In the genomic region with DNA sequence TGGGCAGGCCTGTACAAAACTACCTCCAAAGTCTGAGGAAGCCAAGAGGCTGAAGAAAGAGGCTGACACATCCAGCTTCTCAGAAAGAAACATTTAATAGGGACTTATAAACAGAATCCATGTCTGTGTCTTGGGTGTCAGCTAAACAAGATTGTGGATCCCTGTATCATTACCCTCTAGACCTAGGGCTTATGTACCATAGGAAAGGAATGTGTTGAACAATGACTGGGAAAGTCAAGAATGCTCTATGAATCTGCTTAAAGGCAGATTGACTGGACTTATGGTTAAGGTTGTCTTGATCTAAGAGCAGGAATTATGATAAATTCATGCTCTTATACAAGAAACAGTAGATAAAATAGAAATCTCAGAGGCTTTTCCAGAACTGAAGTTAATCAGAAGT, we compare ENCODE assay signal across 30 cellular contexts.
"Had no signal": no experiment of that assay in that cellular context is flagged by ENCODE, and none has a peak within 500 bp of the region (broad histone marks: within the 10 kb centered on the region; RNA-seq: fewer than 3 reads in every experiment).

No MANE protein-coding gene starts in this region.

- H3K27ac ChIP-seq: body of pancreas, esophagus muscularis mucosa, pancreas, prostate gland, thyroid gland, upper lobe of right lung had no signal

- DNase-seq: activated CD4-positive, alpha-beta memory T cell treated with anti-CD3 and anti-CD28 coated beads, Interleukin-2, amount 10 ng/mL, durations not matched to agents 7 days and 5 days; activated CD4-positive, alpha-beta T cell treated with anti-CD3 and anti-CD28 coated beads for 1 hour; activated CD4-positive, alpha-beta T cell treated with anti-CD3 and anti-CD28 coated beads, Interleukin-2, amount 10 ng/mL, durations not matched to agents 7 days and 5 days; activated CD8-positive, alpha-beta memory T cell treated with anti-CD3 and anti-CD28 coated beads, Interleukin-2, amount 50 U/mL, for 48 hours; activated gamma-delta T cell treated with Interleukin-2 at 50 U/mL for 16 hours; activated naive CD4-positive, alpha-beta T cell treated with anti-CD3 and anti-CD28 coated beads, Interleukin-2, amount 50 U/mL, for 16 hours; activated naive CD8-positive, alpha-beta T cell treated with anti-CD3 and anti-CD28 coated beads, Interleukin-2, amount 50 U/mL, for 24 hours; activated T-cell treated with anti-CD3 and anti-CD28 coated beads, Interleukin-2, amount 50 U/mL, for 24 hours; anterior cingulate cortex; body of pancreas; glutamatergic neuron; left colon; naive B cell; pancreas; retina; small intestine; stimulated activated CD4-positive, alpha-beta T cell treated with anti-CD3 and anti-CD28 coated beads, Interleukin-1b, Interleukin-23, amount 100 ng/mL, for 48 hours; stimulated activated CD4-positive, alpha-beta T cell treated with anti-CD3 and anti-CD28 coated beads, Interleukin-4, amount 100 ng/mL, for 4 hours; stimulated activated CD8-positive, alpha-beta memory T cell treated with anti-CD3 and anti-CD28 coated beads, Interleukin-4, amount 100 ng/mL, for 48 hours; stimulated activated naive CD8-positive, alpha-beta T cell treated with anti-CD3 and anti-CD28 coated beads, Interleukin-15, amount 100 ng/mL, for 72 hours; T-helper 2 cell; thyroid gland; upper lobe of right lung had no signal

- H3K4me3 ChIP-seq: body of pancreas, esophagus muscularis mucosa, pancreas, prostate gland, thyroid gland, upper lobe of right lung had no signal

- H3K27ac Mint-ChIP-seq: activated CD4-positive, alpha-beta memory T cell treated with anti-CD3 and anti-CD28 coated beads, Interleukin-2, amount 10 ng/mL, durations not matched to agents 7 days and 5 days; activated CD4-positive, alpha-beta T cell treated with anti-CD3 and anti-CD28 coated beads, Interleukin-2, amount 10 ng/mL, durations not matched to agents 7 days and 5 days; activated naive CD8-positive, alpha-beta T cell treated with anti-CD3 and anti-CD28 coated beads, Interleukin-2, amount 50 U/mL, for 24 hours; activated T-cell treated with anti-CD3 and anti-CD28 coated beads, Interleukin-2, amount 50 U/mL, for 24 hours; mesothelial cell of epicardium; naive B cell; stimulated activated memory B cell treated with anti-CD40 and anti-IgM and Interleukin-4, amounts not matched to agents 10 μg/mL and 1 μg/mL and 100 μg/mL, for 72 hours; stimulated activated naive CD8-positive, alpha-beta T cell treated with anti-CD3 and anti-CD28 coated beads, Interleukin-15, amount 100 ng/mL, for 72 hours; WTC11 had no signal

- H3K4me1 ChIP-seq: body of pancreas, esophagus muscularis mucosa, pancreas, prostate gland, thyroid gland, upper lobe of right lung had no signal

- H3K27me3 Mint-ChIP-seq: naive B cell; stimulated activated memory B cell treated with anti-CD40 and anti-IgM and Interleukin-4, amounts not matched to agents 10 μg/mL and 1 μg/mL and 100 μg/mL, for 72 hours; stimulated activated naive CD8-positive, alpha-beta T cell treated with anti-CD3 and anti-CD28 coated beads, Interleukin-15, amount 100 ng/mL, for 72 hours had no signal

- FAIRE-seq: frontal cortex, keratinocyte, pancreas had no signal

- H3K4me1 Mint-ChIP-seq: activated CD4-positive, alpha-beta memory T cell treated with anti-CD3 and anti-CD28 coated beads, Interleukin-2, amount 10 ng/mL, durations not matched to agents 7 days and 5 days; activated CD4-positive, alpha-beta T cell treated with anti-CD3 and anti-CD28 coated beads, Interleukin-2, amount 10 ng/mL, durations not matched to agents 7 days and 5 days; activated naive CD8-positive, alpha-beta T cell treated with anti-CD3 and anti-CD28 coated beads, Interleukin-2, amount 50 U/mL, for 24 hours; mesothelial cell of epicardium; naive B cell; stimulated activated memory B cell treated with anti-CD40 and anti-IgM and Interleukin-4, amounts not matched to agents 10 μg/mL and 1 μg/mL and 100 μg/mL, for 72 hours; stimulated activated naive CD8-positive, alpha-beta T cell treated with anti-CD3 and anti-CD28 coated beads, Interleukin-15, amount 100 ng/mL, for 72 hours; WTC11 had no signal

- H3K4me3 Mint-ChIP-seq: activated CD4-positive, alpha-beta memory T cell treated with anti-CD3 and anti-CD28 coated beads, Interleukin-2, amount 10 ng/mL, durations not matched to agents 7 days and 5 days; activated CD4-positive, alpha-beta T cell treated with anti-CD3 and anti-CD28 coated beads, Interleukin-2, amount 10 ng/mL, durations not matched to agents 7 days and 5 days; activated naive CD8-positive, alpha-beta T cell treated with anti-CD3 and anti-CD28 coated beads, Interleukin-2, amount 50 U/mL, for 24 hours; activated T-cell treated with anti-CD3 and anti-CD28 coated beads, Interleukin-2, amount 50 U/mL, for 24 hours; mesothelial cell of epicardium; naive B cell; stimulated activated memory B cell treated with anti-CD40 and anti-IgM and Interleukin-4, amounts not matched to agents 10 μg/mL and 1 μg/mL and 100 μg/mL, for 72 hours; stimulated activated naive CD8-positive, alpha-beta T cell treated with anti-CD3 and anti-CD28 coated beads, Interleukin-15, amount 100 ng/mL, for 72 hours; WTC11 had no signal

- H3K36me3 ChIP-seq: esophagus muscularis mucosa, pancreas, prostate gland, thyroid gland, upper lobe of right lung had no signal

- H3K27me3 ChIP-seq: body of pancreas, esophagus muscularis mucosa, pancreas, thyroid gland, upper lobe of right lung had no signal

- H3K9me3 ChIP-seq: body of pancreas, pancreas, prostate gland, thyroid gland, upper lobe of right lung had no signal

- H3K36me3 Mint-ChIP-seq: naive B cell; stimulated activated memory B cell treated with anti-CD40 and anti-IgM and Interleukin-4, amounts not matched to agents 10 μg/mL and 1 μg/mL and 100 μg/mL, for 72 hours had no signal
